ENCODE assay signal across 8 cellular contexts in the genomic region with DNA sequence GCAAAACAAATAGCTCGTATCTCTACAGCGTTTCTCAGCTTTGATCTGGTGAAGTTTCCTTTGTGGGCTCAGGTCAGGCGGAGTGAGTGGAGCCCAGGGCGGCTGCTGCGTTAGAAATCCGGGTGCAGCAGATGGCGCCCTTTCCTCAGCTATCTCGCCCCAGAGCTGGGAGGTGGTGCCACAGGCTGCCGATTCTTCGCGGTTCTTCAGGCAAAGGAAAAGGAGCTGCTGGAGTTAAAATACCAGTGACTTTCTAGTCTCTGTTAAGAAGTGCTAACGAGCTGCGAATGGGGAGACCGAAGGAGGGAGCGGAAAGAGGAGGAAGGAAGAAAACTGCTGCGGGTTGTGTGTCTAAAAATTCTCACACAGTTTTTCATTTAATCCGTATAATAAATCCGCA.
DNase-seq lines count a peak whose midpoint lies in the region; ATAC-seq and TF ChIP-seq lines count a peak whose summit lies in the region.

No MANE protein-coding gene starts in this region.

- ATAC-seq in GM19035 (IDR thresholded peaks at IDR 0.05; ENCODE audit: unreplicated experiment): peak; percentile 89
- ATAC-seq in HG03342 (IDR thresholded peaks at IDR 0.05; ENCODE audit: unreplicated experiment): peak; percentile 98

- no peaks in the 10 kb centered on the region for H3K4me1 ChIP-seq in SJSA1 (replicated peaks)
- H3K4me1 ChIP-seq in cardiac muscle cell (ENCODE audit: low read depth): peaks cover 2% of the 10 kb centered on the region

- no peak overlapping the region for H3K27ac ChIP-seq in SJSA1
- H3K27ac ChIP-seq in cardiac muscle cell: no peak overlapping the region

- H3K27me3 ChIP-seq in SJSA1 (replicated peaks): no peaks in the 10 kb centered on the region
- H3K27me3 ChIP-seq in cardiac muscle cell: no peaks in the 10 kb centered on the region

- peak; percentile 66 for TF ChIP-seq CTCF in AG10803 (conservative IDR thresholded peaks at IDR 0.05; ENCODE audit: low read length)
- peak; percentile 84 for TF ChIP-seq CTCF in cardiac muscle cell (IDR thresholded peaks at IDR 0.05; ENCODE audit: low read depth, low read length)

- H3K36me3 ChIP-seq in SJSA1 (no peaks in the 10 kb centered on the region), cardiac muscle cell (peaks cover 12% of the 10 kb centered on the region)

- DNase-seq in AG10803 (ENCODE audit: low read depth) (peak; percentile 53), SJSA1 (ENCODE audit: low read depth in 1 of 2, low spot score in 2 of 2) (peak; percentile 30 to 56), cardiac muscle cell (ENCODE audit: low read depth in 1 of 2, low spot score in 1 of 2) (peak; percentile 79 to 88), putamen (ENCODE audit: low spot score) (peak; percentile 45), cortex of kidney (lab: John Stamatoyannopoulos, UW) (no peak)
- peak; percentile 64 for DNase-seq in activated naive CD4-positive, alpha-beta T cell treated with Interleukin-2 at 50 U/mL for 16 hours

- H3K4me3 ChIP-seq in AG10803 (ENCODE audit: low read length): no peak overlapping the region; the same call in 1 of the 2 replicates
- H3K4me3 ChIP-seq in SJSA1: no peak overlapping the region
- no peak overlapping the region for H3K4me3 ChIP-seq in cardiac muscle cell

- H3K9me3 ChIP-seq in SJSA1 (replicated peaks): no peaks in the 10 kb centered on the region
- no peaks in the 10 kb centered on the region for H3K9me3 ChIP-seq in cardiac muscle cell (ENCODE audit: low read depth)
